Comparison of ENCODE assay signal across 28 cellular contexts in the genomic region with DNA sequence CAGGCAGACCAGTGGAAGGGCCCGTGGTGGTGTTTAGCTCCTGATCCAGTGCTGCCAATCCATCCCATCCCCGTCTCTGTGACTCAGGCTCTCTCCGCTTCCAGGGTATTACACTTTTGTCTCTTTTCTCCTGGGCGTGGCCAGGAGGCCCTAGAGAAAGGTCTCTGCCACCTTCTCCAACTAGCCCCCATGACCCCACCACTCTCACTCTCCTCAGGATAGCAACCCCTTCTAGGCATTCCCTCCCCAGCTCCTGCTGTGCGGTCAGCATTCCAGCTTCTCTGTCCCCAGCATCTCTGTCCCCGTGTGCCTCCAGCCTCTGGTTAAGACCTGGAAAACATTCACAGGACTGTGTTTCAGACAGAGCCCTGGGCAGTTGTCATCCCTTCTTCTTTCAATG.
"Had no signal": no experiment of that assay in that cellular context is flagged by ENCODE, and none has a peak within 500 bp of the region (broad histone marks: within the 10 kb centered on the region; RNA-seq: fewer than 3 reads in every experiment).

No MANE protein-coding gene starts in this region.

- ATAC-seq: activated T-cell treated with anti-CD3 and anti-CD28 coated beads, Interleukin-2, amount 50 U/mL, for 72 hours; activated T-helper 17 cell treated with anti-CD3 and anti-CD28 coated beads, Interleukin-2, amount 50 U/mL, for 72 hours had no signal

- H3K36me3 ChIP-seq: ascending aorta, MG63 had no signal

- H3K27me3 ChIP-seq: ascending aorta, MG63 had no signal

- H3K9me3 ChIP-seq: ascending aorta, MG63 had no signal

- H3K27ac ChIP-seq: ascending aorta, PC-9, VCaP had no signal

- H3K4me1 ChIP-seq: ascending aorta had no signal

- H2AFZ ChIP-seq: PC-9 had no signal

- DNase-seq: activated B cell treated with CpG ODN at 0.5 μM for 24 hours; activated CD4-positive, alpha-beta memory T cell treated with anti-CD3 and anti-CD28 coated beads for 36 hours; activated CD4-positive, alpha-beta T cell treated with anti-CD3 and anti-CD28 coated beads for 4 hours; activated CD4-positive, alpha-beta T cell treated with anti-CD3 and anti-CD28 coated beads, Interleukin-2, amount 50 U/mL, for 1 hour; activated CD4-positive, CD25-positive, alpha-beta regulatory T cell treated with anti-CD3 and anti-CD28 coated beads, Interleukin-2, amount 50 U/mL, for 72 hours; activated gamma-delta T cell; activated naive CD4-positive, alpha-beta T cell treated with Interleukin-2 at 50 U/mL for 16 hours; activated naive CD8-positive, alpha-beta T cell treated with anti-CD3 and anti-CD28 coated beads, Interleukin-2, amount 10 ng/mL, durations not matched to agents 7 days and 5 days; activated T-cell treated with anti-CD3 and anti-CD28 coated beads, Interleukin-2, amount 50 U/mL, for 1 hour; activated T-cell treated with anti-CD3 and anti-CD28 coated beads, Interleukin-2, amount 50 U/mL, for 72 hours; amygdala; Kasumi-1; KG1; MG63; NCI-H1048; NCI-H1694 treated with DMSO at 0.1 percent for 48 hours; NCI-H2171; NCI-H510A; NCI-H774; PC-9; Right ventricle myocardium superior; SW 1271; T-helper 1 cell; T-helper 2 cell; T-helper 9 cell had no signal

- H3K4me2 ChIP-seq: PC-9 had no signal

- H3K4me3 ChIP-seq: ascending aorta, MG63, PC-9 had no signal
